ENCODE assay signal across 11 cellular contexts in the genomic region with DNA sequence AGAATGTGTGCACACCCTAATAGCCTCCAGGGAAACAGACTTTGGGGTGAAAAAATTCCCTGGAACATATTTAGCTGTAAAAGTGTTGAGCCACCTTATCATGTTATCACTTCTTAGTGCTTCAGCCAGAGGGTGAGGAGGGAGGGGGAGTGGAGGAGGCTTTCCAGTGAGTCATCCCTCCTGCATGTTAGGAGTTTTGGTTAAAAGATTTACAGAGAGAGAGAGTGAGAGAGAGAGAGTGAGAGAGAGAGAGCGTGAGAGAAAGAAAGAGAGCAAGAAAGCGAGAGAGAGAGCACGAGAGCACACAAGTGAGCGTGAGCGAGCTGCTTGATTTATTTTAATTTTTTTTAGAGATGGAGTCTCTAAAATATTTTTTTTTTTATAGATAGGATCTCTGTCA. TPM values are rescaled to one million over a fixed set of nuclear protein-coding genes. Genes with fewer than 3 reads are reported as not detected.
DNase-seq lines count a peak whose midpoint lies in the region; ATAC-seq and TF ChIP-seq lines count a peak whose summit lies in the region.
"Had no signal": no experiment of that assay in that cellular context is flagged by ENCODE, and none has a peak within 500 bp of the region (broad histone marks: within the 10 kb centered on the region; RNA-seq: fewer than 3 reads in every experiment).

No MANE protein-coding gene starts in this region.

- H3K36me3 Mint-ChIP-seq in natural killer cell treated with Interleukin-12 subunit alpha and Interleukin-12 subunit beta and Interleukin-15 and Interleukin-18, amount 100 ng/mL, for 72 hours = no peaks in the 10 kb centered on the region

- H3K4me1 Mint-ChIP-seq in natural killer cell treated with Interleukin-12 subunit alpha and Interleukin-12 subunit beta and Interleukin-15 and Interleukin-18, amount 100 ng/mL, for 72 hours (ENCODE audit: low read depth in 2 of 2) = no peaks in the 10 kb centered on the region
- H3K4me1 Mint-ChIP-seq: neural crest cell had no signal

- no peaks in the 10 kb centered on the region for H3K9me3 Mint-ChIP-seq in natural killer cell treated with Interleukin-12 subunit alpha and Interleukin-12 subunit beta and Interleukin-15 and Interleukin-18, amount 100 ng/mL, for 72 hours
- H3K9me3 Mint-ChIP-seq: neural crest cell had no signal

- H3K4me3 ChIP-seq in BJ (ENCODE audit: low read depth, low read length) (no peak overlapping the region), MG63 (no peak overlapping the region)

- CTCF ChIA-PET in BJ (lab: Yijun Ruan, JAX) = interaction anchor here (0.9 to 2.9 kb wide), 2 partner anchors 9 to 611 kb away, joined by 4 to 16 read pairs; no protein-coding TSS in a partner anchor

- no peaks in the 10 kb centered on the region for H3K36me3 ChIP-seq in BJ (ENCODE audit: control insufficient read depth, insufficient read depth, low read length)
- H3K36me3 ChIP-seq in MG63 = no peaks in the 10 kb centered on the region

- no peak for ATAC-seq in natural killer cell treated with Interleukin-12 subunit alpha and Interleukin-12 subunit beta and Interleukin-15 and Interleukin-18, amount 100 ng/mL, for 72 hours

- no peak overlapping the region for H3K27ac Mint-ChIP-seq in natural killer cell treated with Interleukin-12 subunit alpha and Interleukin-12 subunit beta and Interleukin-15 and Interleukin-18, amount 100 ng/mL, for 72 hours

- peaks cover 21 to 37% of the 10 kb centered on the region in 2 donors for H3K27me3 Mint-ChIP-seq in natural killer cell treated with Interleukin-12 subunit alpha and Interleukin-12 subunit beta and Interleukin-15 and Interleukin-18, amount 100 ng/mL, for 72 hours

- DNase-seq in BJ (ENCODE audit: low read depth) (peak; percentile 49), MG63 (peak; percentile 75), fibroblast of gingiva (ENCODE audit: low read depth) (peak; percentile 11), non-pigmented ciliary epithelial cell (ENCODE audit: low read depth) (peak; percentile 60), foreskin melanocyte (no peak), iPS-NIHi11 (ENCODE audit: low spot score) (no peak)
- no peak for DNase-seq in activated CD4-positive, alpha-beta T cell treated with anti-CD3 and anti-CD28 coated beads, Interleukin-2, amount 50 U/mL, for 1 hour
- no peak for DNase-seq in natural killer cell treated with Interleukin-12 subunit alpha and Interleukin-12 subunit beta and Interleukin-15 and Interleukin-18, amount 100 ng/mL, for 72 hours (ENCODE audit: low spot score)
- DNase-seq: activated CD4-positive, alpha-beta T cell treated with anti-CD3 and anti-CD28 coated beads for 1 hour; activated naive CD4-positive, alpha-beta T cell treated with anti-CD3 and anti-CD28 coated beads, Interleukin-2, amount 50 U/mL, for 16 hours had no signal

- no peaks in the 10 kb centered on the region for H3K9me3 ChIP-seq in MG63

- no peak overlapping the region for H3K4me3 Mint-ChIP-seq in natural killer cell treated with Interleukin-12 subunit alpha and Interleukin-12 subunit beta and Interleukin-15 and Interleukin-18, amount 100 ng/mL, for 72 hours
- H3K4me3 Mint-ChIP-seq: neural crest cell had no signal

- TF ChIP-seq CTCF in BJ (IDR thresholded peaks at IDR 0.05; ENCODE audit: insufficient read depth, low read depth, low read length) = no peak

- POLR2A ChIA-PET in BJ (lab: Charles Lee) = no interaction called here

- H3K27me3 ChIP-seq in BJ (ENCODE audit: control insufficient read depth, insufficient read depth, low read length) (no peaks in the 10 kb centered on the region), MG63 (peaks cover 16% of the 10 kb centered on the region)

RNA-seq across cellular contexts. Expression of gene CACNA1E, which starts 13.5 kb away (rescaled TPM):
- polyA plus RNA-seq in BJ (2011; rRNA removed) = not detected in 2 replicates
- polyA minus RNA-seq in BJ (2011; rRNA and poly(A)+ RNA removed) = not detected in 2 replicates
- total RNA-seq in MG63 (2014; rRNA removed; shearing (Covaris generic); ENCODE audit: low replicate concordance) = not detected in 2 replicates
- under 1 TPM in 1 of 2 donors, not detected in 1; 0.08 TPM for total RNA-seq in natural killer cell treated with Interleukin-12 subunit alpha and Interleukin-12 subunit beta and Interleukin-15 and Interleukin-18, amount 100 ng/mL, for 72 hours

Comparison
In these comparisons a context has a peak if more than half of its experiments do, and no peak if none do; other contexts are left out.
1. DNase-seq: peak in BJ (single experiment), MG63 (single experiment), fibroblast of gingiva (single experiment) and non-pigmented ciliary epithelial cell (single experiment); none in activated CD4-positive, alpha-beta T cell treated with anti-CD3 and anti-CD28 coated beads, Interleukin-2, amount 50 U/mL, for 1 hour (single experiment), foreskin melanocyte (single experiment), natural killer cell treated with Interleukin-12 subunit alpha and Interleukin-12 subunit beta and Interleukin-15 and Interleukin-18, amount 100 ng/mL, for 72 hours (single experiment) and iPS-NIHi11 (single experiment).